Comparison of ENCODE assay signal across 1 cellular context in the genomic region with DNA sequence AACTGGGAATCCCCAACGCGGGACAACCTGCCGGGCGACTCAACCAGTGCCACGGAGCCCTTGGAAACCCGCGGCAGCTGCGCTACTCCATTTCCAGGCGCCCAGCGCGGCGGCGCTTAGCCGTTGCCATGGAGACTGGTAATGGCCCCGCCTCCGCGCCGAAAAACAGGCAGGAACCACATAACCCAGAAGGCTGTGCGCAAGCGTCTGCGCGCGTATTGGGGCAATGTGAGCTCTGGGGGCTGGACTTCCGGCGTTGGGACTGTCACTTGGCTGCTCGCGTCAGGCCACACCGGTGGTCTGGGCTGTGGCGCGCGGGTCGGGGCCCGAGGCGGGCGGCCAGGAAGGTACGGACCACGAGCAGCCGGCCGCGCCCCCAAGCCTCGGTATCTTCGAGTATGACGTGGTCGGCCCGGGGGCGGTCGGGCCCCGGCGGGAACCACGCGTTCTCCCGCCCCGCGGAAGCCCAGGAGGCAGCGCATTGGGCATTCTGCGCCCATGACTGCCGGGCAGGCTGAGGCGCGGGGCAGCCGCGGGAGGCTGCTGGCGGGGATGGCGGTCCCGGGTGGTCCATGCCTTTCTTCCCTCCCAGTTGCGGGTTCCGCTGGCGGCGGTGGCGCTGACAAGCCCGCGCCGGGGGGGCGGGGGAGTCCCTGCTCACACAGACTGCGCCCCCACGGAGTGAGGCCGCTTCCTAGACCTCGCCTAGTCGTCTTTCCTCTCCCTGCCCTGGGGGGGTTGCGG.
TF ChIP-seq lines count a peak whose summit lies in the region.

A gene (plus strand): TSS at position 265 of the 744 bp plus-strand sequence. CDS start 2,080 bp downstream, outside the sequence.

TF ChIP-seq in HepG2, 621 proteins besides CTCF, POLR2A, EP300 and RAD21 (continued from another document and continues in another):
- TF ChIP-seq, protein P1, sequence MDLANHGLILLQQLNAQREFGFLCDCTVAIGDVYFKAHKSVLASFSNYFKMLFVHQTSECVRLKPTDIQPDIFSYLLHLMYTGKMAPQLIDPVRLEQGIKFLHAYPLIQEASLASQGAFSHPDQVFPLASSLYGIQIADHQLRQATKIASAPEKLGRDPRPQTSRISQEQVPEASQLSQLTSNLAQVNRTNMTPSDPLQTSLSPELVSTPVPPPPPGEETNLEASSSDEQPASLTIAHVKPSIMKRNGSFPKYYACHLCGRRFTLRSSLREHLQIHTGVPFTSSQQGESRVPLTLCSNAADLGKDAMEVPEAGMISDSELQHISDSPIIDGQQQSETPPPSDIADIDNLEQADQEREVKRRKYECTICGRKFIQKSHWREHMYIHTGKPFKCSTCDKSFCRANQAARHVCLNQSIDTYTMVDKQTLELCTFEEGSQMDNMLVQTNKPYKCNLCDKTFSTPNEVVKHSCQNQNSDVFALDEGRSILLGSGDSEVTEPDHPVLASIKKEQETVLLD (CRISPR knock-in tag; IDR thresholded peaks at IDR 0.05; ENCODE audit: low read depth) = 0 out of 2 replicates have a peak, but pooled peaks have one; percentile 39
- TF ChIP-seq FOXK1 (CRISPR knock-in tag; IDR thresholded peaks at IDR 0.05; ENCODE audit: borderline replicate concordance, low read depth) (peak; percentile 75; the same call in 1 of the 2 replicates), TAF15 (IDR thresholded peaks at IDR 0.05; ENCODE audit: low read depth, low read length, poor library complexity, severe bottlenecking) (peak; percentile 50), SOX6 (IDR thresholded peaks at IDR 0.05) (no peak), SOX6 (CRISPR knock-in tag; IDR thresholded peaks at IDR 0.05) (no peak; the same call in 1 of the 2 replicates), CBFB (CRISPR knock-in tag; IDR thresholded peaks at IDR 0.05) (no peak), ZNF773 (CRISPR knock-in tag; IDR thresholded peaks at IDR 0.05; ENCODE audit: borderline replicate concordance) (no peak), NCOA2 (CRISPR knock-in tag; IDR thresholded peaks at IDR 0.05) (no peak), ZNF350 (CRISPR knock-in tag; IDR thresholded peaks at IDR 0.05; ENCODE audit: borderline replicate concordance, low read depth) (peak; percentile 27; the same call in 1 of the 2 replicates), RORA (CRISPR knock-in tag; IDR thresholded peaks at IDR 0.05) (no peak), MTA3 (CRISPR knock-in tag; IDR thresholded peaks at IDR 0.05) (no peak)
- TF ChIP-seq, protein P2, sequence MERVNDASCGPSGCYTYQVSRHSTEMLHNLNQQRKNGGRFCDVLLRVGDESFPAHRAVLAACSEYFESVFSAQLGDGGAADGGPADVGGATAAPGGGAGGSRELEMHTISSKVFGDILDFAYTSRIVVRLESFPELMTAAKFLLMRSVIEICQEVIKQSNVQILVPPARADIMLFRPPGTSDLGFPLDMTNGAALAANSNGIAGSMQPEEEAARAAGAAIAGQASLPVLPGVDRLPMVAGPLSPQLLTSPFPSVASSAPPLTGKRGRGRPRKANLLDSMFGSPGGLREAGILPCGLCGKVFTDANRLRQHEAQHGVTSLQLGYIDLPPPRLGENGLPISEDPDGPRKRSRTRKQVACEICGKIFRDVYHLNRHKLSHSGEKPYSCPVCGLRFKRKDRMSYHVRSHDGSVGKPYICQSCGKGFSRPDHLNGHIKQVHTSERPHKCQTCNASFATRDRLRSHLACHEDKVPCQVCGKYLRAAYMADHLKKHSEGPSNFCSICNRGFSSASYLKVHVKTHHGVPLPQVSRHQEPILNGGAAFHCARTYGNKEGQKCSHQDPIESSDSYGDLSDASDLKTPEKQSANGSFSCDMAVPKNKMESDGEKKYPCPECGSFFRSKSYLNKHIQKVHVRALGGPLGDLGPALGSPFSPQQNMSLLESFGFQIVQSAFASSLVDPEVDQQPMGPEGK (CRISPR knock-in tag; IDR thresholded peaks at IDR 0.05) = peak; percentile 61
- TF ChIP-seq, protein P3, sequence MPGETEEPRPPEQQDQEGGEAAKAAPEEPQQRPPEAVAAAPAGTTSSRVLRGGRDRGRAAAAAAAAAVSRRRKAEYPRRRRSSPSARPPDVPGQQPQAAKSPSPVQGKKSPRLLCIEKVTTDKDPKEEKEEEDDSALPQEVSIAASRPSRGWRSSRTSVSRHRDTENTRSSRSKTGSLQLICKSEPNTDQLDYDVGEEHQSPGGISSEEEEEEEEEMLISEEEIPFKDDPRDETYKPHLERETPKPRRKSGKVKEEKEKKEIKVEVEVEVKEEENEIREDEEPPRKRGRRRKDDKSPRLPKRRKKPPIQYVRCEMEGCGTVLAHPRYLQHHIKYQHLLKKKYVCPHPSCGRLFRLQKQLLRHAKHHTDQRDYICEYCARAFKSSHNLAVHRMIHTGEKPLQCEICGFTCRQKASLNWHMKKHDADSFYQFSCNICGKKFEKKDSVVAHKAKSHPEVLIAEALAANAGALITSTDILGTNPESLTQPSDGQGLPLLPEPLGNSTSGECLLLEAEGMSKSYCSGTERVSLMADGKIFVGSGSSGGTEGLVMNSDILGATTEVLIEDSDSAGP (CRISPR knock-in tag; IDR thresholded peaks at IDR 0.05; ENCODE audit: borderline replicate concordance) = peak; percentile 80; the same call in 1 of the 2 replicates
- TF ChIP-seq, protein P4, sequence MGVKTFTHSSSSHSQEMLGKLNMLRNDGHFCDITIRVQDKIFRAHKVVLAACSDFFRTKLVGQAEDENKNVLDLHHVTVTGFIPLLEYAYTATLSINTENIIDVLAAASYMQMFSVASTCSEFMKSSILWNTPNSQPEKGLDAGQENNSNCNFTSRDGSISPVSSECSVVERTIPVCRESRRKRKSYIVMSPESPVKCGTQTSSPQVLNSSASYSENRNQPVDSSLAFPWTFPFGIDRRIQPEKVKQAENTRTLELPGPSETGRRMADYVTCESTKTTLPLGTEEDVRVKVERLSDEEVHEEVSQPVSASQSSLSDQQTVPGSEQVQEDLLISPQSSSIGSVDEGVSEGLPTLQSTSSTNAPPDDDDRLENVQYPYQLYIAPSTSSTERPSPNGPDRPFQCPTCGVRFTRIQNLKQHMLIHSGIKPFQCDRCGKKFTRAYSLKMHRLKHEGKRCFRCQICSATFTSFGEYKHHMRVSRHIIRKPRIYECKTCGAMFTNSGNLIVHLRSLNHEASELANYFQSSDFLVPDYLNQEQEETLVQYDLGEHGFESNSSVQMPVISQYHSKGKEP (CRISPR knock-in tag; IDR thresholded peaks at IDR 0.05) = no peak
- TF ChIP-seq, protein P5, sequence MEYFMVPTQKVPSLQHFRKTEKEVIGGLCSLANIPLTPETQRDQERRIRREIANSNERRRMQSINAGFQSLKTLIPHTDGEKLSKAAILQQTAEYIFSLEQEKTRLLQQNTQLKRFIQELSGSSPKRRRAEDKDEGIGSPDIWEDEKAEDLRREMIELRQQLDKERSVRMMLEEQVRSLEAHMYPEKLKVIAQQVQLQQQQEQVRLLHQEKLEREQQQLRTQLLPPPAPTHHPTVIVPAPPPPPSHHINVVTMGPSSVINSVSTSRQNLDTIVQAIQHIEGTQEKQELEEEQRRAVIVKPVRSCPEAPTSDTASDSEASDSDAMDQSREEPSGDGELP (IDR thresholded peaks at IDR 0.05; ENCODE audit: borderline replicate concordance, low read depth) = peak; percentile 14; the same call in 1 of the 2 replicates
- TF ChIP-seq, protein P6, sequence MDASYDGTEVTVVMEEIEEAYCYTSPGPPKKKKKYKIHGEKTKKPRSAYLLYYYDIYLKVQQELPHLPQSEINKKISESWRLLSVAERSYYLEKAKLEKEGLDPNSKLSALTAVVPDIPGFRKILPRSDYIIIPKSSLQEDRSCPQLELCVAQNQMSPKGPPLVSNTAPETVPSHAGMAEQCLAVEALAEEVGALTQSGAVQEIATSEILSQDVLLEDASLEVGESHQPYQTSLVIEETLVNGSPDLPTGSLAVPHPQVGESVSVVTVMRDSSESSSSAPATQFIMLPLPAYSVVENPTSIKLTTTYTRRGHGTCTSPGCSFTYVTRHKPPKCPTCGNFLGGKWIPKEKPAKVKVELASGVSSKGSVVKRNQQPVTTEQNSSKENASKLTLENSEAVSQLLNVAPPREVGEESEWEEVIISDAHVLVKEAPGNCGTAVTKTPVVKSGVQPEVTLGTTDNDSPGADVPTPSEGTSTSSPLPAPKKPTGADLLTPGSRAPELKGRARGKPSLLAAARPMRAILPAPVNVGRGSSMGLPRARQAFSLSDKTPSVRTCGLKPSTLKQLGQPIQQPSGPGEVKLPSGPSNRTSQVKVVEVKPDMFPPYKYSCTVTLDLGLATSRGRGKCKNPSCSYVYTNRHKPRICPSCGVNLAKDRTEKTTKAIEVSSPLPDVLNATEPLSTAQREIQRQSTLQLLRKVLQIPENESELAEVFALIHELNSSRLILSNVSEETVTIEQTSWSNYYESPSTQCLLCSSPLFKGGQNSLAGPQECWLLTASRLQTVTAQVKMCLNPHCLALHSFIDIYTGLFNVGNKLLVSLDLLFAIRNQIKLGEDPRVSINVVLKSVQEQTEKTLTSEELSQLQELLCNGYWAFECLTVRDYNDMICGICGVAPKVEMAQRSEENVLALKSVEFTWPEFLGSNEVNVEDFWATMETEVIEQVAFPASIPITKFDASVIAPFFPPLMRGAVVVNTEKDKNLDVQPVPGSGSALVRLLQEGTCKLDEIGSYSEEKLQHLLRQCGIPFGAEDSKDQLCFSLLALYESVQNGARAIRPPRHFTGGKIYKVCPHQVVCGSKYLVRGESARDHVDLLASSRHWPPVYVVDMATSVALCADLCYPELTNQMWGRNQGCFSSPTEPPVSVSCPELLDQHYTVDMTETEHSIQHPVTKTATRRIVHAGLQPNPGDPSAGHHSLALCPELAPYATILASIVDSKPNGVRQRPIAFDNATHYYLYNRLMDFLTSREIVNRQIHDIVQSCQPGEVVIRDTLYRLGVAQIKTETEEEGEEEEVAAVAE (CRISPR knock-in tag; IDR thresholded peaks at IDR 0.05; ENCODE audit: borderline replicate concordance) = peak; percentile 24; the same call in 1 of the 2 replicates
- TF ChIP-seq, protein P7, sequence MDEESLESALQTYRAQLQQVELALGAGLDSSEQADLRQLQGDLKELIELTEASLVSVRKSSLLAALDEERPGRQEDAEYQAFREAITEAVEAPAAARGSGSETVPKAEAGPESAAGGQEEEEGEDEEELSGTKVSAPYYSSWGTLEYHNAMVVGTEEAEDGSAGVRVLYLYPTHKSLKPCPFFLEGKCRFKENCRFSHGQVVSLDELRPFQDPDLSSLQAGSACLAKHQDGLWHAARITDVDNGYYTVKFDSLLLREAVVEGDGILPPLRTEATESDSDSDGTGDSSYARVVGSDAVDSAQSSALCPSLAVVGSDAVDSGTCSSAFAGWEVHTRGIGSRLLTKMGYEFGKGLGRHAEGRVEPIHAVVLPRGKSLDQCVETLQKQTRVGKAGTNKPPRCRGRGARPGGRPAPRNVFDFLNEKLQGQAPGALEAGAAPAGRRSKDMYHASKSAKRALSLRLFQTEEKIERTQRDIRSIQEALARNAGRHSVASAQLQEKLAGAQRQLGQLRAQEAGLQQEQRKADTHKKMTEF (CRISPR knock-in tag; IDR thresholded peaks at IDR 0.05) = peak; percentile 37; the same call in 1 of the 2 replicates
- TF ChIP-seq, protein P8, sequence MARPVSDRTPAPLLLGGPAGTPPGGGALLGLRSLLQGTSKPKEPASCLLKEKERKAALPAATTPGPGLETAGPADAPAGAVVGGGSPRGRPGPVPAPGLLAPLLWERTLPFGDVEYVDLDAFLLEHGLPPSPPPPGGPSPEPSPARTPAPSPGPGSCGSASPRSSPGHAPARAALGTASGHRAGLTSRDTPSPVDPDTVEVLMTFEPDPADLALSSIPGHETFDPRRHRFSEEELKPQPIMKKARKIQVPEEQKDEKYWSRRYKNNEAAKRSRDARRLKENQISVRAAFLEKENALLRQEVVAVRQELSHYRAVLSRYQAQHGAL (CRISPR knock-in tag; IDR thresholded peaks at IDR 0.05; ENCODE audit: not compliant biosample characterization) = no peak
- TF ChIP-seq, protein P9, sequence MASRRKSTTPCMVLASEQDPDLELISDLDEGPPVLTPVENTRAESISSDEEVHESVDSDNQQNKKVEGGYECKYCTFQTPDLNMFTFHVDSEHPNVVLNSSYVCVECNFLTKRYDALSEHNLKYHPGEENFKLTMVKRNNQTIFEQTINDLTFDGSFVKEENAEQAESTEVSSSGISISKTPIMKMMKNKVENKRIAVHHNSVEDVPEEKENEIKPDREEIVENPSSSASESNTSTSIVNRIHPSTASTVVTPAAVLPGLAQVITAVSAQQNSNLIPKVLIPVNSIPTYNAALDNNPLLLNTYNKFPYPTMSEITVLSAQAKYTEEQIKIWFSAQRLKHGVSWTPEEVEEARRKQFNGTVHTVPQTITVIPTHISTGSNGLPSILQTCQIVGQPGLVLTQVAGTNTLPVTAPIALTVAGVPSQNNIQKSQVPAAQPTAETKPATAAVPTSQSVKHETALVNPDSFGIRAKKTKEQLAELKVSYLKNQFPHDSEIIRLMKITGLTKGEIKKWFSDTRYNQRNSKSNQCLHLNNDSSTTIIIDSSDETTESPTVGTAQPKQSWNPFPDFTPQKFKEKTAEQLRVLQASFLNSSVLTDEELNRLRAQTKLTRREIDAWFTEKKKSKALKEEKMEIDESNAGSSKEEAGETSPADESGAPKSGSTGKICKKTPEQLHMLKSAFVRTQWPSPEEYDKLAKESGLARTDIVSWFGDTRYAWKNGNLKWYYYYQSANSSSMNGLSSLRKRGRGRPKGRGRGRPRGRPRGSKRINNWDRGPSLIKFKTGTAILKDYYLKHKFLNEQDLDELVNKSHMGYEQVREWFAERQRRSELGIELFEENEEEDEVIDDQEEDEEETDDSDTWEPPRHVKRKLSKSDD (CRISPR knock-in tag; IDR thresholded peaks at IDR 0.05; ENCODE audit: low read depth) = no peak
- TF ChIP-seq, protein P10, sequence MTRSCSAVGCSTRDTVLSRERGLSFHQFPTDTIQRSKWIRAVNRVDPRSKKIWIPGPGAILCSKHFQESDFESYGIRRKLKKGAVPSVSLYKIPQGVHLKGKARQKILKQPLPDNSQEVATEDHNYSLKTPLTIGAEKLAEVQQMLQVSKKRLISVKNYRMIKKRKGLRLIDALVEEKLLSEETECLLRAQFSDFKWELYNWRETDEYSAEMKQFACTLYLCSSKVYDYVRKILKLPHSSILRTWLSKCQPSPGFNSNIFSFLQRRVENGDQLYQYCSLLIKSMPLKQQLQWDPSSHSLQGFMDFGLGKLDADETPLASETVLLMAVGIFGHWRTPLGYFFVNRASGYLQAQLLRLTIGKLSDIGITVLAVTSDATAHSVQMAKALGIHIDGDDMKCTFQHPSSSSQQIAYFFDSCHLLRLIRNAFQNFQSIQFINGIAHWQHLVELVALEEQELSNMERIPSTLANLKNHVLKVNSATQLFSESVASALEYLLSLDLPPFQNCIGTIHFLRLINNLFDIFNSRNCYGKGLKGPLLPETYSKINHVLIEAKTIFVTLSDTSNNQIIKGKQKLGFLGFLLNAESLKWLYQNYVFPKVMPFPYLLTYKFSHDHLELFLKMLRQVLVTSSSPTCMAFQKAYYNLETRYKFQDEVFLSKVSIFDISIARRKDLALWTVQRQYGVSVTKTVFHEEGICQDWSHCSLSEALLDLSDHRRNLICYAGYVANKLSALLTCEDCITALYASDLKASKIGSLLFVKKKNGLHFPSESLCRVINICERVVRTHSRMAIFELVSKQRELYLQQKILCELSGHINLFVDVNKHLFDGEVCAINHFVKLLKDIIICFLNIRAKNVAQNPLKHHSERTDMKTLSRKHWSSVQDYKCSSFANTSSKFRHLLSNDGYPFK (CRISPR knock-in tag; IDR thresholded peaks at IDR 0.05; ENCODE audit: borderline replicate concordance) = peak; percentile 57; the same call in 1 of the 2 replicates
- TF ChIP-seq, protein P11, sequence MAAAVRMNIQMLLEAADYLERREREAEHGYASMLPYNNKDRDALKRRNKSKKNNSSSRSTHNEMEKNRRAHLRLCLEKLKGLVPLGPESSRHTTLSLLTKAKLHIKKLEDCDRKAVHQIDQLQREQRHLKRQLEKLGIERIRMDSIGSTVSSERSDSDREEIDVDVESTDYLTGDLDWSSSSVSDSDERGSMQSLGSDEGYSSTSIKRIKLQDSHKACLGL (CRISPR knock-in tag; IDR thresholded peaks at IDR 0.05) = 0 out of 2 replicates have a peak, but pooled peaks have one; percentile 61
